ENCODE assay signal across 18 cellular contexts in genomic region chr7:5324961-5325360, GRCh38. TPM values are rescaled to one million over a fixed set of nuclear protein-coding genes. Genes with fewer than 3 reads are reported as not detected.
DNase-seq lines count a peak whose midpoint lies in the region; ATAC-seq, FAIRE-seq and TF ChIP-seq lines count a peak whose summit lies in the region.
"Had no signal": no experiment of that assay in that cellular context is flagged by ENCODE, and none has a peak within 500 bp of the region (broad histone marks: within the 10 kb centered on the region; RNA-seq: fewer than 3 reads in every experiment).

No MANE protein-coding gene starts in this region.

- H2AFZ ChIP-seq in HepG2 (ENCODE audit: low read length) = no peak overlapping the region

- TF ChIP-seq CTCF in HepG2 (CRISPR knock-in tag; IDR thresholded peaks at IDR 0.05) = no peak
- TF ChIP-seq CTCF in right lobe of liver (IDR thresholded peaks at IDR 0.05) = no peak
- no peak for TF ChIP-seq CTCF in osteocyte (IDR thresholded peaks at IDR 0.05)

- H3K27ac ChIP-seq in HepG2 (ENCODE audit: extremely low read length, insufficient read depth, low read length) (no peak overlapping the region), right lobe of liver (no peak overlapping the region)
- H3K27ac ChIP-seq: C4-2B, HL-60 had no signal

- TF ChIP-seq EP300 in HepG2 (IDR thresholded peaks at IDR 0.05; ENCODE audit: low read depth in 2 of 2, low read length in 2 of 2) (no peak), HepG2 (CRISPR knock-in tag; IDR thresholded peaks at IDR 0.05; ENCODE audit: borderline replicate concordance) (no peak)

- TF ChIP-seq POLR2A in HepG2 (IDR thresholded peaks at IDR 0.05; ENCODE audit: insufficient read depth in 1 of 2, low read depth in 2 of 2, low read length in 2 of 2) (no peak), right lobe of liver (IDR thresholded peaks at IDR 0.05) (no peak)

- H3K4me1 ChIP-seq in HepG2 (ENCODE audit: insufficient read depth, low read length) = no peaks in the 10 kb centered on the region
- no peaks in the 10 kb centered on the region for H3K4me1 ChIP-seq in right lobe of liver

- TF ChIP-seq RAD21 in HepG2 (CRISPR knock-in tag; IDR thresholded peaks at IDR 0.05) = no peak

- H3K4me3 ChIP-seq in HepG2 (replicated peaks in 1 of 3; ENCODE audit: insufficient read depth in 1 of 3, low read depth in 2 of 3, low read length in 3 of 3) = no peak overlapping the region
- no peak overlapping the region for H3K4me3 ChIP-seq in right lobe of liver
- H3K4me3 ChIP-seq in H7 (ENCODE audit: insufficient read depth, low read depth, low read length) = no peak overlapping the region
- H3K4me3 ChIP-seq: HAP-1, K562 had no signal

- no peaks in the 10 kb centered on the region for H4K20me1 ChIP-seq in HepG2 (ENCODE audit: insufficient read depth, low read length)

- in situ Hi-C loops in HepG2 (cut with HindIII; ENCODE audit: extremely low pct_ligation_motif_present, low pct_unique_long_range_greater_than_20kb) = no loop called here

- peaks cover 2 to 4% of the 10 kb centered on the region in 2 donors for H3K4me1 Mint-ChIP-seq in effector memory CD8-positive, alpha-beta T cell (ENCODE audit: low read depth in 2 of 2)
- H3K4me1 Mint-ChIP-seq in osteocyte (ENCODE audit: unreplicated experiment) = no peaks in the 10 kb centered on the region

- POLR2A ChIA-PET in HepG2 (lab: Yijun Ruan, JAX) = no interaction called here

- H3K9ac ChIP-seq in HepG2 (ENCODE audit: insufficient read depth, low read depth, low read length) = no peak overlapping the region

- intact Hi-C loops in HepG2 (cut with micrococcal nuclease; ENCODE audit: unreplicated experiment) = no loop called here
- intact Hi-C loops in right lobe of liver (cut with DNase I) = no loop called here

- H3K27me3 ChIP-seq in HepG2 (ENCODE audit: control insufficient read depth in 1 of 2, insufficient read depth in 2 of 2, low read length in 2 of 2) = no peaks in the 10 kb centered on the region
- H3K27me3 ChIP-seq in right lobe of liver = no peaks in the 10 kb centered on the region
- H3K27me3 ChIP-seq in H7 (ENCODE audit: control insufficient read depth, insufficient read depth, low read length) = no peaks in the 10 kb centered on the region

- H3K9me3 ChIP-seq in HepG2 (ENCODE audit: low read length) = no peaks in the 10 kb centered on the region; the same call in 1 of the 2 replicates
- H3K9me3 ChIP-seq in right lobe of liver = no peaks in the 10 kb centered on the region
- H3K9me3 ChIP-seq: HAP-1 had no signal

- CTCF ChIA-PET in HepG2 (lab: Yijun Ruan, JAX; ENCODE audit: low intra/inter-chr PET ratio, low total read pairs) = no interaction called here

- DNase-seq in HepG2 (ENCODE audit: low spot score) = no peak
- DNase-seq in right lobe of liver = no peak
- DNase-seq in H7 = peak; percentile 34
- no peak for DNase-seq in effector memory CD8-positive, alpha-beta T cell
- no peak for DNase-seq in osteocyte (ENCODE audit: extremely low spot score, unreplicated experiment)
- no peak for DNase-seq in hepatic stellate cell (ENCODE audit: low spot score)
- no peak for DNase-seq in hypothalamus (lab: John Stamatoyannopoulos, UW)
- DNase-seq: CD4-positive, alpha-beta T cell; DMS79 treated with DMSO at 0.1 percent for 48 hours; GF-D8; GOT3; IMR-90 had no signal

- H3K4me2 ChIP-seq in HepG2 (ENCODE audit: low read depth, low read length) = no peak overlapping the region

- ATAC-seq in HepG2 = no peak
- ATAC-seq in right lobe of liver = no peak
- ATAC-seq in effector memory CD8-positive, alpha-beta T cell (replicated peaks) = no peak
- no peak for ATAC-seq in GM21447 (IDR thresholded peaks at IDR 0.05; ENCODE audit: unreplicated experiment)
- ATAC-seq: K562 had no signal

- no peaks in the 10 kb centered on the region for H3K79me2 ChIP-seq in HepG2 (ENCODE audit: insufficient read depth, low read length)

- H3K4me3 Mint-ChIP-seq in effector memory CD8-positive, alpha-beta T cell = no peak overlapping the region
- H3K4me3 Mint-ChIP-seq in osteocyte (ENCODE audit: unreplicated experiment) = no peak overlapping the region
- H3K4me3 Mint-ChIP-seq: B cell; CD4-positive, alpha-beta T cell had no signal

- BruUV-seq in HepG2 (replicated peaks; lab: Mats Ljungman, UMichigan) = no TSS peak

- H3K36me3 ChIP-seq in HepG2 (replicated peaks in 1 of 2; ENCODE audit: control insufficient read depth in 1 of 2, insufficient read depth in 2 of 2, low read length in 2 of 2) (peaks cover 14 to 29% of the 10 kb centered on the region in 2 experiments; a peak in 4 of 5 replicates), right lobe of liver (peaks cover 0 to 42% (median 9%) of the 10 kb centered on the region in 4 donors), H7 (replicated peaks; ENCODE audit: control insufficient read depth, insufficient read depth, low read length) (no peaks in the 10 kb centered on the region)

- no peaks in the 10 kb centered on the region for H3K9me3 Mint-ChIP-seq in effector memory CD8-positive, alpha-beta T cell
- H3K9me3 Mint-ChIP-seq in osteocyte (ENCODE audit: unreplicated experiment) = no peaks in the 10 kb centered on the region
- H3K9me3 Mint-ChIP-seq: CD4-positive, alpha-beta T cell had no signal

- FAIRE-seq in HepG2 (lab: Jason Lieb, UNC) = no peak
- FAIRE-seq: K562 had no signal

- H3K27me3 Mint-ChIP-seq in effector memory CD8-positive, alpha-beta T cell = no peaks in the 10 kb centered on the region
- H3K27me3 Mint-ChIP-seq in osteocyte (ENCODE audit: unreplicated experiment) = no peaks in the 10 kb centered on the region
- H3K27me3 Mint-ChIP-seq: B cell; CD4-positive, alpha-beta T cell had no signal

- WGBS in HepG2 (ENCODE audit: low lambda C conversion rate) = 95% methylated on average over 8 of the region's 10 CpGs
- 100% methylated on average over 1 of the region's 10 CpGs for WGBS in right lobe of liver (ENCODE audit: insufficient coverage, low coverage, low lambda C conversion rate, missing lambda C conversion rate)

- peaks cover 38% of the 10 kb centered on the region for H3K36me3 Mint-ChIP-seq in effector memory CD8-positive, alpha-beta T cell (ENCODE audit: insufficient read depth)
- H3K36me3 Mint-ChIP-seq in osteocyte (ENCODE audit: unreplicated experiment) = peaks cover 33% of the 10 kb centered on the region

- H3K27ac Mint-ChIP-seq in effector memory CD8-positive, alpha-beta T cell = peak overlapping the region; percentile 44 to 93
- H3K27ac Mint-ChIP-seq in osteocyte (ENCODE audit: unreplicated experiment) = peak overlapping the region; percentile 23
- H3K27ac Mint-ChIP-seq: B cell; CD4-positive, alpha-beta T cell had no signal

TF ChIP-seq in HepG2, 621 proteins besides CTCF, POLR2A, EP300 and RAD21:
- peak; percentile 48 for TF ChIP-seq AGO2 (optimal IDR thresholded peaks at IDR 0.05; ENCODE audit: low read depth, low read length)
- TF ChIP-seq SMC3 (IDR thresholded peaks at IDR 0.05; ENCODE audit: low read length) = no peak
TF ChIP-seq in HepG2: peak in this region for 1.

RNA-seq across cellular contexts. Expression of gene SLC29A4, which starts 42.2 kb away (rescaled TPM):
- total RNA-seq in HepG2 (2016; rRNA removed; fragmentation: Illumina TruSeq; extraction: Trizol) = 21.2 and 31.7 TPM in 2 replicates
- 33.8 and 34.7 TPM in 2 replicates for total RNA-seq in HepG2 (2016; cell fraction: cytosol; rRNA removed; fragmentation: Illumina TruSeq; extraction: Trizol; ENCODE audit: low read depth)
- 18.9 and 30.5 TPM in 2 replicates for total RNA-seq in HepG2 (2016; cell fraction: insoluble cytoplasmic fraction; rRNA removed; fragmentation: Illumina TruSeq; extraction: Trizol)
- total RNA-seq in HepG2 (2016; cell fraction: membrane; rRNA removed; fragmentation: Illumina TruSeq; extraction: Trizol) = 76.3 and 81.9 TPM in 2 replicates
- total RNA-seq in HepG2 (2016; cell fraction: nucleus; rRNA removed; fragmentation: Illumina TruSeq; extraction: Trizol) = 18.2 and 22.5 TPM in 2 replicates
- 29.7 and 53.0 TPM in 2 replicates for polyA plus RNA-seq in HepG2 (2011; rRNA removed)
- 23.1 and 35.9 TPM in 2 replicates for polyA plus RNA-seq in HepG2 (2011; cell fraction: cytosol; rRNA removed)
- 110 and 117 TPM in 2 replicates for polyA plus RNA-seq in HepG2 (2011; cell fraction: nucleus; rRNA removed)
- 21.6 and 26.5 TPM in 2 replicates for polyA plus RNA-seq in HepG2 (2012)
- 78.6 and 80.2 TPM in 2 replicates for polyA plus RNA-seq in HepG2 (2016; cell fraction: cytosol; fragmentation: Illumina TruSeq; extraction: Trizol; ENCODE audit: low read depth)
- polyA plus RNA-seq in HepG2 (2016; cell fraction: insoluble cytoplasmic fraction; fragmentation: Illumina TruSeq; extraction: Trizol; ENCODE audit: low read depth) = 31.0 and 42.3 TPM in 2 replicates
- polyA plus RNA-seq in HepG2 (2016; cell fraction: membrane; fragmentation: Illumina TruSeq; extraction: Trizol; ENCODE audit: low read depth) = 113 and 128 TPM in 2 replicates
- polyA plus RNA-seq in HepG2 (2016; cell fraction: nucleus; fragmentation: Illumina TruSeq; extraction: Trizol; ENCODE audit: insufficient read depth, low read depth) = 57.1 and 65.3 TPM in 2 replicates
- 1.5 and 136 TPM in 2 replicates for polyA minus RNA-seq in HepG2 (2011; rRNA and poly(A)+ RNA removed; ENCODE audit: low replicate concordance)
- 23.7 and 26.6 TPM in 2 replicates for polyA minus RNA-seq in HepG2 (2011; cell fraction: cytosol; rRNA and poly(A)+ RNA removed)
- polyA minus RNA-seq in HepG2 (2011; cell fraction: nucleus; rRNA and poly(A)+ RNA removed) = 20.0 and 25.2 TPM in 2 replicates
- total RNA-seq in right lobe of liver = 1 to 10 TPM; 1.5 to 7.7 (median 3.9) TPM
- total RNA-seq in H7 (2014; rRNA removed; shearing (Covaris generic)) = 15.7 and 16.5 TPM in 2 replicates
- 7.9 and 9.7 TPM in 2 replicates for total RNA-seq in osteocyte
